18 cellular contexts compared by ENCODE assay signal in the genomic region with DNA sequence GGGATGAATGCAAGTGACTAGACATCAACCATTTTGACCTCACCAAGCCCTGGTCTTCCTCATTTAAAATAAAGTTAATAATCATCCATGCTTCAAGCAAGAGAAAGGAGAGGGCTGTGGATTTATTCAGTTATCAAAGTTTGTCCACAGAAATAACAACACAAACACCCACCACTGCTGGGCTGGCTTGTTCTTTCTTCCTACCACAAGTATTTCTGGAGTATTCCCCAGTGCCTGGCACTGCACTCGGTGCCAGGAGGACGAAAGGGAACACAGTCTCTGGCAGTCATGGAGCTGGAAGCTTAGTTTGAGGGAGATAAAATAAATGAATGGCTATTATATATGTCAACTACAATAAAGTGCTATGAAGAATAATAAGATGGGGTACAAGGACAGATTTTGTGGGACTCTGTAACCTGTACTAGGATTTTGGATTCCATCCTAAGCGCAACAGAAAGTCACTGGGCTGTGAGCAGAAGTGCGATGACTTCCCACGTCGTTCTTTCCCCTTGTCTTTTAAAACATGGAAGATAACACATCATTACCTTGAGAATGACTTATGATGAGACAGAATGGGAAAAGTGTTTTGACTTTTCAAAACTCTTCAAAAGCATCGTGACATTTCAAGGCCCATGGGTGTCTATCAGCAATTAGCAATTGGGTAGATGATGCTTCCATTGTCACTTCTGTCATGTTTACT.
DNase-seq lines count a peak whose midpoint lies in the region; ATAC-seq lines count a peak whose summit lies in the region.
"Had no signal": no experiment of that assay in that cellular context is flagged by ENCODE, and none has a peak within 500 bp of the region (broad histone marks: within the 10 kb centered on the region; RNA-seq: fewer than 3 reads in every experiment).

No MANE protein-coding gene starts in this region.

- peaks cover 21 to 57% (median 50%) of the 10 kb centered on the region in 5 donors for H3K4me1 ChIP-seq in subcutaneous abdominal adipose tissue (ENCODE audit: control insufficient read depth in 5 of 5, insufficient read depth in 5 of 5, low read length in 5 of 5)

- H3K27ac ChIP-seq in subcutaneous abdominal adipose tissue (ENCODE audit: low read depth, low read length), result peak overlapping the region; percentile 35
- H3K27ac ChIP-seq: A549, C4-2B, thyroid gland had no signal

- peaks cover 0 to 33% (median 0%) of the 10 kb centered on the region in 5 donors for H3K36me3 ChIP-seq in subcutaneous abdominal adipose tissue (ENCODE audit: control insufficient read depth in 5 of 5, insufficient read depth in 5 of 5, low read length in 5 of 5)
- H3K36me3 ChIP-seq: thyroid gland had no signal

- peaks cover 48% of the 10 kb centered on the region for H3K4me1 Mint-ChIP-seq in activated T-cell treated with anti-CD3 and anti-CD28 coated beads, Interleukin-2, amount 50 U/mL, for 72 hours (ENCODE audit: low read depth)
- H3K4me1 Mint-ChIP-seq in activated T-cell treated with anti-CD3 and anti-CD28 coated beads, Interleukin-2, amount 50 U/mL, for 4 hours (ENCODE audit: low read depth), result peaks cover 76% of the 10 kb centered on the region

- ATAC-seq in activated T-cell treated with anti-CD3 and anti-CD28 coated beads, Interleukin-2, amount 50 U/mL, for 72 hours (replicated peaks in 1 of 2), result peak in 1 of 2 donors; percentile 32
- ATAC-seq in activated T-cell treated with anti-CD3 and anti-CD28 coated beads, Interleukin-2, amount 50 U/mL, for 4 hours, result no peak
- ATAC-seq: A549, HCT116 had no signal

- peak overlapping the region; percentile 76 for H3K27ac Mint-ChIP-seq in activated T-cell treated with anti-CD3 and anti-CD28 coated beads, Interleukin-2, amount 50 U/mL, for 72 hours
- H3K27ac Mint-ChIP-seq: activated B cell treated with CpG ODN at 0.5 μM for 24 hours had no signal

- H3K4me3 ChIP-seq in subcutaneous abdominal adipose tissue (ENCODE audit: low read depth in 1 of 5, low read length in 5 of 5), result no peak overlapping the region
- H3K4me3 ChIP-seq: A549, thyroid gland had no signal

- H3K9ac ChIP-seq in subcutaneous abdominal adipose tissue (ENCODE audit: low read length in 5 of 5), result no peak overlapping the region

- H3K9me3 ChIP-seq in subcutaneous abdominal adipose tissue (ENCODE audit: control insufficient read depth in 5 of 5, low read length in 5 of 5), result no peaks in the 10 kb centered on the region
- H3K9me3 ChIP-seq: A549, thyroid gland had no signal

- no peaks in the 10 kb centered on the region for H3K27me3 Mint-ChIP-seq in activated T-cell treated with anti-CD3 and anti-CD28 coated beads, Interleukin-2, amount 50 U/mL, for 72 hours (ENCODE audit: low read depth)
- H3K27me3 Mint-ChIP-seq in activated T-cell treated with anti-CD3 and anti-CD28 coated beads, Interleukin-2, amount 50 U/mL, for 4 hours (ENCODE audit: low read depth), result no peaks in the 10 kb centered on the region
- H3K27me3 Mint-ChIP-seq: activated B cell treated with CpG ODN at 0.5 μM for 24 hours had no signal

- DNase-seq in activated T-cell treated with anti-CD3 and anti-CD28 coated beads, Interleukin-2, amount 50 U/mL, for 72 hours, result no peak
- no peak for DNase-seq in activated T-cell treated with anti-CD3 and anti-CD28 coated beads, Interleukin-2, amount 50 U/mL, for 4 hours
- DNase-seq in amniotic epithelial cell (ENCODE audit: low read depth) (peak; percentile 74), myocyte (ENCODE audit: low read depth) (peak; percentile 65), NOMO-1 treated with dmso at 0.1 percent for 144 hours (lab: John Stamatoyannopoulos, UW; ENCODE audit: unreplicated experiment) (no peak), cerebellum (ENCODE audit: low spot score) (no peak), cerebellar cortex (ENCODE audit: low spot score) (no peak)
- DNase-seq: activated B cell treated with CpG ODN at 0.5 μM for 24 hours; activated gamma-delta T cell treated with Interleukin-2 at 50 U/mL for 16 hours; dermis blood vessel endothelial cell; NCI-H1048; NCI-H2029 treated with DMSO at 0.1 percent for 48 hours; stimulated activated CD4-positive, alpha-beta T cell treated with anti-CD3 and anti-CD28 coated beads, Interleukin-4, amount 100 ng/mL, for 4 hours had no signal

- H3K36me3 Mint-ChIP-seq in activated T-cell treated with anti-CD3 and anti-CD28 coated beads, Interleukin-2, amount 50 U/mL, for 72 hours (ENCODE audit: insufficient read depth in 2 of 2), result peaks cover 19 to 65% of the 10 kb centered on the region in 2 donors
- H3K36me3 Mint-ChIP-seq in activated T-cell treated with anti-CD3 and anti-CD28 coated beads, Interleukin-2, amount 50 U/mL, for 4 hours (ENCODE audit: insufficient read depth), result peaks cover 64% of the 10 kb centered on the region

- no peak overlapping the region for H3K4me3 Mint-ChIP-seq in activated T-cell treated with anti-CD3 and anti-CD28 coated beads, Interleukin-2, amount 50 U/mL, for 72 hours
- H3K4me3 Mint-ChIP-seq in activated T-cell treated with anti-CD3 and anti-CD28 coated beads, Interleukin-2, amount 50 U/mL, for 4 hours, result no peak overlapping the region
- H3K4me3 Mint-ChIP-seq: activated B cell treated with CpG ODN at 0.5 μM for 24 hours had no signal

- H3K9me3 Mint-ChIP-seq in activated T-cell treated with anti-CD3 and anti-CD28 coated beads, Interleukin-2, amount 50 U/mL, for 72 hours, result no peaks in the 10 kb centered on the region
- H3K9me3 Mint-ChIP-seq in activated T-cell treated with anti-CD3 and anti-CD28 coated beads, Interleukin-2, amount 50 U/mL, for 4 hours, result no peaks in the 10 kb centered on the region
- H3K9me3 Mint-ChIP-seq: activated B cell treated with CpG ODN at 0.5 μM for 24 hours had no signal

- no peaks in the 10 kb centered on the region for H3K27me3 ChIP-seq in subcutaneous abdominal adipose tissue (ENCODE audit: control insufficient read depth in 5 of 5, insufficient read depth in 4 of 5, low read length in 5 of 5)
- H3K27me3 ChIP-seq: thyroid gland had no signal

Comparison
In these comparisons a context has a peak if more than half of its experiments do, and no peak if none do; other contexts are left out.
1. DNase-seq: peak in amniotic epithelial cell (single experiment) and myocyte (single experiment); none in activated T-cell treated with anti-CD3 and anti-CD28 coated beads, Interleukin-2, amount 50 U/mL, for 72 hours (0 of 2), activated T-cell treated with anti-CD3 and anti-CD28 coated beads, Interleukin-2, amount 50 U/mL, for 4 hours (single experiment), NOMO-1 treated with dmso at 0.1 percent for 144 hours (single experiment), cerebellum (single experiment) and cerebellar cortex (single experiment).